In genomic region chr2:231118122-231118942, GRCh38 we compare ENCODE assay signal across 20 cellular contexts. TPM values are rescaled to one million over a fixed set of nuclear protein-coding genes. Genes with fewer than 3 reads are reported as not detected.
A peak's percentile ranks its signal among the peaks of the same experiment; 100 is the strongest.
DNase-seq lines count a peak whose midpoint lies in the region; ATAC-seq, FAIRE-seq and TF ChIP-seq lines count a peak whose summit lies in the region.
"Had no signal": no experiment of that assay in that cellular context is flagged by ENCODE, and none has a peak within 500 bp of the region (broad histone marks: within the 10 kb centered on the region; RNA-seq: fewer than 3 reads in every experiment).

No MANE protein-coding gene starts in this region.

- CTCF ChIA-PET in CD4-positive, alpha-beta T cell (lab: Charles Lee) = no interaction called here

- peaks cover 10% of the 10 kb centered on the region for H3K36me3 Mint-ChIP-seq in CD4-positive, alpha-beta T cell (ENCODE audit: low read depth)

- intact Hi-C loops in CD4-positive, alpha-beta T cell (cut with DNase I, micrococcal nuclease) = no loop called here
- intact Hi-C loops in dorsolateral prefrontal cortex (cut with DNase I) = no loop called here

- H3K18ac ChIP-seq in mesenchymal stem cell (ENCODE audit: low read depth in 1 of 2, low read length in 2 of 2) = no peak overlapping the region

- WGBS in mesenchymal stem cell = 61% methylated on average over 5 of the region's 5 CpGs

- no peak for DNase-seq in CD4-positive, alpha-beta T cell
- DNase-seq in H54 (ENCODE audit: insufficient read length, low spot score) (no peak), cerebellar cortex (ENCODE audit: low spot score) (peak; percentile 49), mesenchymal stem cell (no peak), dorsolateral prefrontal cortex (no peak), RPMI8226 (no peak)
- DNase-seq: ACHN; activated CD4-positive, alpha-beta memory T cell treated with anti-CD3 and anti-CD28 coated beads, Interleukin-2, amount 10 ng/mL, durations not matched to agents 7 days and 5 days; activated T-cell treated with anti-CD3 and anti-CD28 coated beads, Interleukin-2, amount 50 U/mL, for 4 hours; effector CD4-positive, alpha-beta T cell; foreskin fibroblast; GF-D8; left ventricle myocardium superior; naive thymus-derived CD8-positive, alpha-beta T cell; NCI-H2107; stomach had no signal

- no peaks in the 10 kb centered on the region for H3K27me3 Mint-ChIP-seq in CD4-positive, alpha-beta T cell
- H3K27me3 Mint-ChIP-seq: activated CD4-positive, alpha-beta memory T cell treated with anti-CD3 and anti-CD28 coated beads, Interleukin-2, amount 10 ng/mL, durations not matched to agents 7 days and 5 days; naive thymus-derived CD8-positive, alpha-beta T cell had no signal

- ATAC-seq in CD4-positive, alpha-beta T cell (ENCODE audit: poor library complexity) = no peak
- ATAC-seq in HG02588 (IDR thresholded peaks at IDR 0.05; ENCODE audit: unreplicated experiment) (no peak), GM18498 (IDR thresholded peaks at IDR 0.05; ENCODE audit: unreplicated experiment) (no peak)
- ATAC-seq: activated T-cell treated with anti-CD3 and anti-CD28 coated beads, Interleukin-2, amount 50 U/mL, for 4 hours; left ventricle myocardium superior; naive thymus-derived CD8-positive, alpha-beta T cell had no signal

- H3K4me3 Mint-ChIP-seq in CD4-positive, alpha-beta T cell = no peak overlapping the region
- H3K4me3 Mint-ChIP-seq: activated CD4-positive, alpha-beta memory T cell treated with anti-CD3 and anti-CD28 coated beads, Interleukin-2, amount 10 ng/mL, durations not matched to agents 7 days and 5 days; activated T-cell treated with anti-CD3 and anti-CD28 coated beads, Interleukin-2, amount 50 U/mL, for 4 hours had no signal

- no peak overlapping the region for H2BK5ac ChIP-seq in mesenchymal stem cell (ENCODE audit: low read depth, low read length, poor library complexity, severe bottlenecking)

- peak overlapping the region; percentile 16 for H3K27ac Mint-ChIP-seq in CD4-positive, alpha-beta T cell
- H3K27ac Mint-ChIP-seq: activated CD4-positive, alpha-beta memory T cell treated with anti-CD3 and anti-CD28 coated beads, Interleukin-2, amount 10 ng/mL, durations not matched to agents 7 days and 5 days had no signal

- no peak overlapping the region for H2AFZ ChIP-seq in mesenchymal stem cell (ENCODE audit: low read depth, low read length)

- H3K4me1 ChIP-seq in mesenchymal stem cell (ENCODE audit: control insufficient read depth, insufficient read depth, low read depth, low read length) = peaks cover 2% of the 10 kb centered on the region

- peak overlapping the region; percentile 35 for H3K9ac ChIP-seq in mesenchymal stem cell (ENCODE audit: low read length)

- H3K79me1 ChIP-seq in mesenchymal stem cell (replicated peaks; ENCODE audit: low read length, poor library complexity, severe bottlenecking) = peaks cover 3% of the 10 kb centered on the region

- no peak for TF ChIP-seq CTCF in CD4-positive, alpha-beta T cell (IDR thresholded peaks at IDR 0.05)
- TF ChIP-seq CTCF in dorsolateral prefrontal cortex (IDR thresholded peaks at IDR 0.05 in 54 of 56, conservative IDR thresholded peaks at IDR 0.05 in 2 of 56; ENCODE audit: low read depth in 1 of 56, partially characterized antibody in 56 of 56) = no peak

- no peak for TF ChIP-seq POLR2A in H54 (IDR thresholded peaks at IDR 0.05; ENCODE audit: low read depth, low read length)

- no peak overlapping the region for H4K8ac ChIP-seq in mesenchymal stem cell (ENCODE audit: low read length)

- no peak overlapping the region for H3K14ac ChIP-seq in mesenchymal stem cell (ENCODE audit: low read length in 2 of 2)

- no peak overlapping the region for H4K91ac ChIP-seq in mesenchymal stem cell (ENCODE audit: low read length)

- H3K4me3 ChIP-seq in mesenchymal stem cell (ENCODE audit: insufficient read depth in 1 of 2, low read depth in 1 of 2, low read length in 2 of 2) (no peak overlapping the region), dorsolateral prefrontal cortex (no peak overlapping the region)
- H3K4me3 ChIP-seq: stomach had no signal

- H3K4me1 Mint-ChIP-seq in CD4-positive, alpha-beta T cell (ENCODE audit: low read depth) = peaks cover 52% of the 10 kb centered on the region

- H3K36me3 ChIP-seq in mesenchymal stem cell (ENCODE audit: control insufficient read depth in 1 of 2, insufficient read depth in 2 of 2, low read depth in 1 of 2, low read length in 2 of 2) = peaks cover 0 to 30% of the 10 kb centered on the region in 2 experiments

- H3K4me2 ChIP-seq in mesenchymal stem cell (ENCODE audit: low read length, poor library complexity, severe bottlenecking) = no peak overlapping the region

- no peak overlapping the region for H2BK15ac ChIP-seq in mesenchymal stem cell (ENCODE audit: low read depth, poor library complexity, severe bottlenecking)

- peak; percentile 64 for FAIRE-seq in H54 (lab: Jason Lieb, UNC)
- FAIRE-seq: urothelium cell line had no signal

- H2BK120ac ChIP-seq in mesenchymal stem cell (ENCODE audit: low read depth, low read length) = no peak overlapping the region

- no peaks in the 10 kb centered on the region for H3K9me3 Mint-ChIP-seq in CD4-positive, alpha-beta T cell
- H3K9me3 Mint-ChIP-seq: activated CD4-positive, alpha-beta memory T cell treated with anti-CD3 and anti-CD28 coated beads, Interleukin-2, amount 10 ng/mL, durations not matched to agents 7 days and 5 days; activated T-cell treated with anti-CD3 and anti-CD28 coated beads, Interleukin-2, amount 50 U/mL, for 4 hours; naive thymus-derived CD8-positive, alpha-beta T cell had no signal

- H3K23ac ChIP-seq in mesenchymal stem cell (ENCODE audit: low read length in 2 of 2) = no peak overlapping the region

- H2BK12ac ChIP-seq in mesenchymal stem cell (ENCODE audit: low read length in 2 of 2) = no peak overlapping the region

- H3K4ac ChIP-seq in mesenchymal stem cell (ENCODE audit: low read depth in 1 of 2, low read length in 2 of 2) = no peak overlapping the region

- H3K27me3 ChIP-seq in CD4-positive, alpha-beta T cell (ENCODE audit: control insufficient read depth, insufficient read depth, low read length) = no peaks in the 10 kb centered on the region
- no peaks in the 10 kb centered on the region for H3K27me3 ChIP-seq in mesenchymal stem cell (ENCODE audit: control insufficient read depth in 1 of 2, insufficient read depth in 1 of 2, low read length in 2 of 2)
- H3K27me3 ChIP-seq in dorsolateral prefrontal cortex = no peaks in the 10 kb centered on the region
- H3K27me3 ChIP-seq: stomach had no signal

- no peak overlapping the region for H2AK5ac ChIP-seq in mesenchymal stem cell (ENCODE audit: low read length, severe bottlenecking)

- POLR2A ChIA-PET in CD4-positive, alpha-beta T cell (lab: Charles Lee) = no interaction called here

- H3K9me3 ChIP-seq in CD4-positive, alpha-beta T cell (ENCODE audit: control insufficient read depth, low read length) = no peaks in the 10 kb centered on the region
- no peaks in the 10 kb centered on the region for H3K9me3 ChIP-seq in mesenchymal stem cell (ENCODE audit: control insufficient read depth, low read length)
- H3K9me3 ChIP-seq: stomach had no signal

- H3K27ac ChIP-seq in CD4-positive, alpha-beta T cell (ENCODE audit: low read depth, low read length) = no peak overlapping the region
- peak overlapping the region; percentile 80 for H3K27ac ChIP-seq in mesenchymal stem cell (ENCODE audit: low read length, poor library complexity, severe bottlenecking)
- no peak overlapping the region for H3K27ac ChIP-seq in dorsolateral prefrontal cortex
- H3K27ac ChIP-seq: HL-60 had no signal

RNA-seq across cellular contexts. Expression of gene HTR2B, which starts 6.5 kb away (rescaled TPM):
- total RNA-seq in CD4-positive, alpha-beta T cell = under 1 TPM in 1 of 2 experiments, not detected in 1; 0.14 TPM
- 106 TPM for polyA plus RNA-seq in mesenchymal stem cell (2013, experiment 1 of 2)
- polyA plus RNA-seq in mesenchymal stem cell (2013, experiment 2 of 2) = 112 TPM
- under 1 TPM in 39 of 120 experiments, not detected in 81; 0.18 to 0.66 (median 0.33) TPM for total RNA-seq in dorsolateral prefrontal cortex
- total RNA-seq: naive thymus-derived CD8-positive, alpha-beta T cell had no signal
